9 cellular contexts compared by ENCODE assay signal in the genomic region with DNA sequence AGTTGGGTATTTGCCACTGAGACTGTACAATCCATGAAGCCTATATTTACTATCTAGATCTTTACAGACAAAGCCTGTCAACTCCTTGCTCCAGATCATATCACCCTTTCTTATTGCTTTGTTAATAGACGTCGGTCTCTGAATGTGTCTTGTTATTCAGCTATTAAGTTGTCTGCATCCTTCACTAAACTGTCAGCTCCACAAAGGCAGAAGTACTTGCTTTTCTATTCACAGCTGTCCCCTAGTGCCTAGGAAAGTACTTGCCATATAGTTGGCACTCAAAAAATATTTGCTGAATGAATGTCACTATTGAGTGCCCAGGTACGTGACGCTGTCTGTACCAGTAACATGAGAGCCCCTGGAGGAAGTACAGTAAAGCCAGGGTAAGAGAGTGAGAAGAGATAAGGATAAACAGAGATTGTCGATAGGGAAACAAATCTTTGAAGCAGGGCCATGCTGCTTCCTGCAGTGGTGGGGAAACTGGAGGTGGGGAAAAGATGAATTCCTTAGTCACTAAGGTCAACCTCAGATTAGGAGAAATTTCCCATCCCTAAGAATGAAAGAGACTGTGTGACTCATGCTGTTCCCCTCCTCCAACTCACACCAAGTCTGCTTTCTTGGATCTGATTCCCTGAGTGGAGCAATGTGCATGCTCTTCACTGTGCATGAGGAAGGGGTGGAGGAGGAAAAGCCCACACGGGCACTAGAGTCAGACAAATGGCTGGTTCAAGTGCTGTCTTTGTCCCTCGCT. TPM values are rescaled to one million over a fixed set of nuclear protein-coding genes. Genes with fewer than 3 reads are reported as not detected.
DNase-seq lines count a peak whose midpoint lies in the region; ATAC-seq, FAIRE-seq and TF ChIP-seq lines count a peak whose summit lies in the region.
"Had no signal": no experiment of that assay in that cellular context is flagged by ENCODE, and none has a peak within 500 bp of the region (broad histone marks: within the 10 kb centered on the region; RNA-seq: fewer than 3 reads in every experiment).

No MANE protein-coding gene starts in this region.

- DNase-seq in bronchial epithelial cell (ENCODE audit: low read depth), result peak; percentile 99
- peak in 1 of 2 donors; percentile 64 for DNase-seq in suprapubic skin (ENCODE audit: low spot score in 2 of 2)
- no peak for DNase-seq in activated CD8-positive, alpha-beta memory T cell treated with anti-CD3 and anti-CD28 coated beads, Interleukin-2, amount 50 U/mL, for 48 hours
- no peak for DNase-seq in activated T-cell treated with anti-CD3 and anti-CD28 coated beads, Interleukin-2, amount 50 U/mL, for 48 hours

- TF ChIP-seq CTCF in bronchial epithelial cell (IDR thresholded peaks at IDR 0.05; ENCODE audit: insufficient read depth, low read length, severe bottlenecking) (no peak), suprapubic skin (IDR thresholded peaks at IDR 0.05) (no peak)

- H3K4me1 ChIP-seq in HUES64 (ENCODE audit: insufficient read depth, low read length) (peaks cover 30% of the 10 kb centered on the region; the same call in 1 of the 2 replicates), suprapubic skin (peaks cover 58% of the 10 kb centered on the region)

- H3K9me3 ChIP-seq in HUES64 (ENCODE audit: insufficient read depth, low read depth, low read length), result peaks cover 7% of the 10 kb centered on the region
- H3K9me3 ChIP-seq in suprapubic skin, result no peaks in the 10 kb centered on the region
- H3K9me3 ChIP-seq: SJCRH30 had no signal

- no peak for TF ChIP-seq EP300 in suprapubic skin (IDR thresholded peaks at IDR 0.05)

- H3K9ac ChIP-seq in HUES64 (ENCODE audit: low read depth, low read length), result no peak overlapping the region; the same call in 1 of the 2 replicates

- no peak overlapping the region for H3K4me3 ChIP-seq in HUES64 (ENCODE audit: low read length)
- H3K4me3 ChIP-seq in bronchial epithelial cell (ENCODE audit: low read depth, low read length), result no peak overlapping the region
- no peak overlapping the region for H3K4me3 ChIP-seq in suprapubic skin
- H3K4me3 ChIP-seq: SJCRH30 had no signal

- H3K36me3 ChIP-seq in HUES64 (ENCODE audit: insufficient read depth, low read length), result no peaks in the 10 kb centered on the region; the same call in 1 of the 2 replicates
- H3K36me3 ChIP-seq in bronchial epithelial cell (ENCODE audit: control insufficient read depth, insufficient read depth, low read length), result no peaks in the 10 kb centered on the region
- no peaks in the 10 kb centered on the region for H3K36me3 ChIP-seq in suprapubic skin
- H3K36me3 ChIP-seq: SJCRH30 had no signal

- FAIRE-seq in bronchial epithelial cell (lab: Jason Lieb, UNC), result no peak

- 75% methylated on average over 7 of the region's 7 CpGs for WGBS in HUES64
- 29% methylated on average over 7 of the region's 7 CpGs for WGBS in suprapubic skin

- H3K27me3 ChIP-seq in HUES64 (ENCODE audit: insufficient read depth, low read length) (no peaks in the 10 kb centered on the region), bronchial epithelial cell (ENCODE audit: control insufficient read depth, insufficient read depth, low read length) (no peaks in the 10 kb centered on the region), layer of hippocampus (ENCODE audit: control insufficient read depth, insufficient read depth, low read length) (no peaks in the 10 kb centered on the region), suprapubic skin (no peaks in the 10 kb centered on the region)
- H3K27me3 ChIP-seq: SJCRH30 had no signal

- ATAC-seq in GM18502 (IDR thresholded peaks at IDR 0.05; ENCODE audit: poor library complexity, unreplicated experiment) (no peak), HG02884 (IDR thresholded peaks at IDR 0.05; ENCODE audit: unreplicated experiment) (no peak)

- no peak for TF ChIP-seq POLR2A in suprapubic skin (IDR thresholded peaks at IDR 0.05)

- H3K27ac ChIP-seq in HUES64 (ENCODE audit: low read depth, low read length) (peak overlapping the region; percentile 29; the same call in 1 of the 2 replicates), layer of hippocampus (ENCODE audit: low read depth, low read length) (peak overlapping the region; percentile 25), suprapubic skin (peak overlapping the region; percentile 18)

RNA-seq across cellular contexts. Expression of a gene that starts 36.3 kb away (rescaled TPM):
- polyA plus RNA-seq in HUES64 (2013, experiment 1 of 2), result 3.3 TPM
- polyA plus RNA-seq in HUES64 (2013, experiment 2 of 2), result 4.4 TPM
- total RNA-seq in bronchial epithelial cell (1.4 and 2.4 TPM in 2 replicates), suprapubic skin (10 to 100 TPM in 3 of 4 donors, 1 to 10 TPM in 1; 6.7 to 14.5 (median 11.9) TPM)
